In genomic region chr22:11055176-11055575, GRCh38 we compare ENCODE assay signal across 7 cellular contexts.
DNase-seq lines count a peak whose midpoint lies in the region; ATAC-seq, FAIRE-seq and TF ChIP-seq lines count a peak whose summit lies in the region.
"Not testable (repeated sequence)": the region's sequence is repeated elsewhere in the genome, so short reads cannot be mapped to it uniquely, and the experiment has no call there.

No MANE protein-coding gene starts in this region.

- H2BK15ac ChIP-seq in mesendoderm (replicated peaks; ENCODE audit: low read depth); neuronal stem cell (ENCODE audit: low read length): not testable (repeated sequence)

- ATAC-seq in RWPE2 (ENCODE audit: low read depth) = not testable (repeated sequence)
- peak; percentile 9 for ATAC-seq in stimulated activated effector memory CD8-positive, alpha-beta T cell treated with anti-CD3 and anti-CD28 coated beads, Interleukin-12 subunit alpha, Interleukin-12 subunit beta, amount 100 ng/mL, for 72 hours

- H2AK5ac ChIP-seq in mesendoderm (ENCODE audit: low read length); neuronal stem cell (ENCODE audit: low read depth, low read length): not testable (repeated sequence)

- H3K36me3 ChIP-seq in RWPE2 (ENCODE audit: low read depth); endodermal cell (ENCODE audit: control insufficient read depth, insufficient read depth, low read length); kidney (ENCODE audit: control insufficient read depth in 1 of 2, insufficient read depth in 2 of 2, low read length in 2 of 2); mesendoderm (ENCODE audit: control insufficient read depth, insufficient read depth, low read length); neuronal stem cell (replicated peaks in 1 of 2; ENCODE audit: control insufficient read depth in 2 of 2, insufficient read depth in 2 of 2, low read length in 2 of 2): not testable (repeated sequence)

- peaks cover 75% of the 10 kb centered on the region for H3K9me3 Mint-ChIP-seq in endodermal cell
- peaks cover 15% of the 10 kb centered on the region for H3K9me3 Mint-ChIP-seq in stimulated activated effector memory CD8-positive, alpha-beta T cell treated with anti-CD3 and anti-CD28 coated beads, Interleukin-12 subunit alpha, Interleukin-12 subunit beta, amount 100 ng/mL, for 72 hours

- WGBS in endodermal cell (ENCODE audit: insufficient coverage in 1 of 2, insufficient read length in 1 of 2), 2 experiments = 81 to 87% methylated on average over 6 to 8 of the region's 8 CpGs
- whole genome bisulfite sequencing in mesendoderm (ENCODE audit: extremely low coverage, insufficient coverage, low lambda C conversion rate) = no CpG with 5 or more reads among the region's 8 CpGs
- WGBS in neuronal stem cell (ENCODE audit: extremely low coverage in 2 of 2, insufficient read length in 2 of 2, insufficient replicate concordance in 1 of 2), 2 donors = no CpG with 5 or more reads among the region's 8 CpGs

- H3K9ac ChIP-seq in endodermal cell (ENCODE audit: extremely low read depth, low read length, poor library complexity, severe bottlenecking); kidney (ENCODE audit: low read length in 2 of 2); mesendoderm (ENCODE audit: low read length): not testable (repeated sequence)
- H3K9ac ChIP-seq in neuronal stem cell (ENCODE audit: low read depth, low read length, poor library complexity) = peak overlapping the region; percentile 55

- TF ChIP-seq CTCF in RWPE2 (IDR thresholded peaks at IDR 0.05; ENCODE audit: poor library complexity, severe bottlenecking); endodermal cell (conservative IDR thresholded peaks at IDR 0.05); kidney (IDR thresholded peaks at IDR 0.05; ENCODE audit: borderline replicate concordance, extremely low read depth, insufficient read depth): not testable (repeated sequence)

- not testable (repeated sequence) for H2BK120ac ChIP-seq in mesendoderm (ENCODE audit: low read depth, low read length); neuronal stem cell (ENCODE audit: low read depth, low read length)

- not testable (repeated sequence) for H3K79me1 ChIP-seq in mesendoderm (ENCODE audit: low read length); neuronal stem cell (ENCODE audit: low read depth, low read length)

- not testable (repeated sequence) for H3K27ac Mint-ChIP-seq in endodermal cell; stimulated activated effector memory CD8-positive, alpha-beta T cell treated with anti-CD3 and anti-CD28 coated beads, Interleukin-12 subunit alpha, Interleukin-12 subunit beta, amount 100 ng/mL, for 72 hours

- not testable (repeated sequence) for H3K4me2 ChIP-seq in mesendoderm (ENCODE audit: low read length); neuronal stem cell (ENCODE audit: insufficient read depth, low read length, poor library complexity, severe bottlenecking)

- H3K27me3 ChIP-seq in RWPE2 (ENCODE audit: insufficient read depth, poor library complexity, severe bottlenecking); endodermal cell (ENCODE audit: control insufficient read depth, insufficient read depth, low read length, poor library complexity, severe bottlenecking); mesendoderm (ENCODE audit: insufficient read depth, low read length, poor library complexity); neuronal stem cell (ENCODE audit: control insufficient read depth in 3 of 3, insufficient read depth in 3 of 3, low read depth in 1 of 3, low read length in 3 of 3): not testable (repeated sequence)

- H2BK5ac ChIP-seq in mesendoderm (ENCODE audit: low read length); neuronal stem cell (ENCODE audit: low read length): not testable (repeated sequence)

- not testable (repeated sequence) for H3K4me3 ChIP-seq in RWPE2 (ENCODE audit: severe bottlenecking); endodermal cell (ENCODE audit: low read length); kidney (ENCODE audit: low read length in 2 of 2); neuronal stem cell (ENCODE audit: low read length in 2 of 2)
- peak overlapping the region; percentile 28 for H3K4me3 ChIP-seq in mesendoderm (ENCODE audit: low read length)

- not testable (repeated sequence) for H3K23ac ChIP-seq in mesendoderm (ENCODE audit: low read length)
- peak overlapping the region; percentile 22 for H3K23ac ChIP-seq in neuronal stem cell (ENCODE audit: low read depth, low read length, poor library complexity)

- not testable (repeated sequence) for H4K8ac ChIP-seq in mesendoderm (ENCODE audit: low read depth, low read length); neuronal stem cell (ENCODE audit: low read depth, low read length)

- not testable (repeated sequence) for H3K4ac ChIP-seq in mesendoderm (ENCODE audit: low read depth, low read length); neuronal stem cell (ENCODE audit: low read length)

- not testable (repeated sequence) for FAIRE-seq in kidney (lab: Jason Lieb, UNC)

- not testable (repeated sequence) for H3K9me3 ChIP-seq in RWPE2 (ENCODE audit: severe bottlenecking)
- H3K9me3 ChIP-seq in endodermal cell (ENCODE audit: control insufficient read depth, low read length) = peaks cover 73% of the 10 kb centered on the region
- H3K9me3 ChIP-seq in kidney (ENCODE audit: control insufficient read depth in 1 of 2, low read length in 2 of 2) = peaks cover 5 to 17% of the 10 kb centered on the region in 2 donors
- peaks cover 0 to 12% of the 10 kb centered on the region in 2 donors for H3K9me3 ChIP-seq in neuronal stem cell (replicated peaks in 1 of 2; ENCODE audit: control insufficient read depth in 2 of 2, insufficient read depth in 1 of 2, low read depth in 1 of 2, low read length in 2 of 2)

- intact Hi-C loops in cardiac septum (cut with DNase I); kidney (cut with DNase I): not testable (repeated sequence)

- H2AFZ ChIP-seq in neuronal stem cell (ENCODE audit: low read length) = not testable (repeated sequence)

- H3K4me3 Mint-ChIP-seq in endodermal cell; stimulated activated effector memory CD8-positive, alpha-beta T cell treated with anti-CD3 and anti-CD28 coated beads, Interleukin-12 subunit alpha, Interleukin-12 subunit beta, amount 100 ng/mL, for 72 hours: not testable (repeated sequence)

- H3K18ac ChIP-seq in mesendoderm (ENCODE audit: low read length); neuronal stem cell (ENCODE audit: low read length): not testable (repeated sequence)

- not testable (repeated sequence) for H4K5ac ChIP-seq in mesendoderm (ENCODE audit: low read length)

- not testable (repeated sequence) for H2BK12ac ChIP-seq in neuronal stem cell (ENCODE audit: low read length)

- DNase-seq in RWPE2 (ENCODE audit: low spot score) = peak; percentile 71
- peak; percentile 18 for DNase-seq in endodermal cell
- DNase-seq in cardiac septum (ENCODE audit: low spot score) = peak; percentile 68
- peak; percentile 86 for DNase-seq in kidney
- DNase-seq in mesendoderm; neuronal stem cell (ENCODE audit: low spot score): not testable (repeated sequence)
- DNase-seq in stimulated activated effector memory CD8-positive, alpha-beta T cell treated with anti-CD3 and anti-CD28 coated beads, Interleukin-12 subunit alpha, Interleukin-12 subunit beta, amount 100 ng/mL, for 72 hours (ENCODE audit: low spot score in 2 of 2) = peak in 1 of 2 donors; percentile 42

- H4K91ac ChIP-seq in neuronal stem cell (ENCODE audit: low read depth, low read length, poor library complexity) = not testable (repeated sequence)

- H3K27me3 Mint-ChIP-seq in endodermal cell (ENCODE audit: insufficient read depth) = not testable (repeated sequence)

- H3K4me1 ChIP-seq in RWPE2 (ENCODE audit: insufficient read depth, poor library complexity, severe bottlenecking); endodermal cell (ENCODE audit: control insufficient read depth, insufficient read depth, low read length); kidney (ENCODE audit: control insufficient read depth in 1 of 2, insufficient read depth in 1 of 2, low read depth in 1 of 2, low read length in 2 of 2); mesendoderm (ENCODE audit: control insufficient read depth, low read depth, low read length); neuronal stem cell (ENCODE audit: control insufficient read depth in 2 of 2, insufficient read depth in 1 of 2, low read depth in 1 of 2, low read length in 2 of 2): not testable (repeated sequence)

- not testable (repeated sequence) for H3K27ac ChIP-seq in RWPE2 (ENCODE audit: poor library complexity, severe bottlenecking); endodermal cell (ENCODE audit: low read depth, low read length); kidney (ENCODE audit: low read depth in 2 of 2, low read length in 2 of 2); mesendoderm (ENCODE audit: low read depth, low read length); neuronal stem cell (replicated peaks; ENCODE audit: low read length)

- H3K56ac ChIP-seq in mesendoderm (ENCODE audit: low read length) = not testable (repeated sequence)

- not testable (repeated sequence) for H3K79me2 ChIP-seq in mesendoderm (ENCODE audit: control insufficient read depth, insufficient read depth, low read length)

- not testable (repeated sequence) for H3K4me1 Mint-ChIP-seq in endodermal cell; stimulated activated effector memory CD8-positive, alpha-beta T cell treated with anti-CD3 and anti-CD28 coated beads, Interleukin-12 subunit alpha, Interleukin-12 subunit beta, amount 100 ng/mL, for 72 hours

- not testable (repeated sequence) for H3K36me3 Mint-ChIP-seq in endodermal cell (ENCODE audit: low read depth); stimulated activated effector memory CD8-positive, alpha-beta T cell treated with anti-CD3 and anti-CD28 coated beads, Interleukin-12 subunit alpha, Interleukin-12 subunit beta, amount 100 ng/mL, for 72 hours

- H3K14ac ChIP-seq in neuronal stem cell (ENCODE audit: low read length) = not testable (repeated sequence)
